ENCODE assay signal across 1 cellular context in the genomic region with DNA sequence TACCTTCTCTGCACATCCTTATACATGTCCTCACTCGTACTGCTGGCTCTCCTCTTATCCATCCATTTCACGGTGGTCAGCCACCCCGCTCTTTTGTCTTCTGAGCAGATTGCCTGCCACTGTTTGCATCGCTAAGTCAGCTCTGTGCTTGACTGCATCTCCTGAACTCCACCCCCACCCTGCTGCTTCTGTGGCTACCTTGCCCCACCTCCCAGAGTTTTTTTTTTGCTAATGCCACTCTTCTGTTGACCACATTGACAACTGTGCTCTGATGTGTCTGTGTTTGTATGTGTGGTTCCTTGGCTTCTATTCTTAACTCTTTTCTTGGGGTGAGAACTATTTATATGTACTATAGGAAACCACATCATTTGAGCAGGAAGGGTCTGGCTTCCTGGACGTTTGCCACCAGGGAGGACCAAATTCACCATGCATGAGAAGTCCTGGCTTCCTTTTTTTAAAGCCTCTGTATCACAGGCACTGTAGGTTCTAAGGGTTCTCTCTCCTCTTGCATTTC.
TF ChIP-seq lines count a peak whose summit lies in the region.

No MANE protein-coding gene starts in this region.

TF ChIP-seq in GM23338, 12 proteins besides CTCF, POLR2A, EP300 and RAD21 (continued from another document):
- TF ChIP-seq, protein P1, sequence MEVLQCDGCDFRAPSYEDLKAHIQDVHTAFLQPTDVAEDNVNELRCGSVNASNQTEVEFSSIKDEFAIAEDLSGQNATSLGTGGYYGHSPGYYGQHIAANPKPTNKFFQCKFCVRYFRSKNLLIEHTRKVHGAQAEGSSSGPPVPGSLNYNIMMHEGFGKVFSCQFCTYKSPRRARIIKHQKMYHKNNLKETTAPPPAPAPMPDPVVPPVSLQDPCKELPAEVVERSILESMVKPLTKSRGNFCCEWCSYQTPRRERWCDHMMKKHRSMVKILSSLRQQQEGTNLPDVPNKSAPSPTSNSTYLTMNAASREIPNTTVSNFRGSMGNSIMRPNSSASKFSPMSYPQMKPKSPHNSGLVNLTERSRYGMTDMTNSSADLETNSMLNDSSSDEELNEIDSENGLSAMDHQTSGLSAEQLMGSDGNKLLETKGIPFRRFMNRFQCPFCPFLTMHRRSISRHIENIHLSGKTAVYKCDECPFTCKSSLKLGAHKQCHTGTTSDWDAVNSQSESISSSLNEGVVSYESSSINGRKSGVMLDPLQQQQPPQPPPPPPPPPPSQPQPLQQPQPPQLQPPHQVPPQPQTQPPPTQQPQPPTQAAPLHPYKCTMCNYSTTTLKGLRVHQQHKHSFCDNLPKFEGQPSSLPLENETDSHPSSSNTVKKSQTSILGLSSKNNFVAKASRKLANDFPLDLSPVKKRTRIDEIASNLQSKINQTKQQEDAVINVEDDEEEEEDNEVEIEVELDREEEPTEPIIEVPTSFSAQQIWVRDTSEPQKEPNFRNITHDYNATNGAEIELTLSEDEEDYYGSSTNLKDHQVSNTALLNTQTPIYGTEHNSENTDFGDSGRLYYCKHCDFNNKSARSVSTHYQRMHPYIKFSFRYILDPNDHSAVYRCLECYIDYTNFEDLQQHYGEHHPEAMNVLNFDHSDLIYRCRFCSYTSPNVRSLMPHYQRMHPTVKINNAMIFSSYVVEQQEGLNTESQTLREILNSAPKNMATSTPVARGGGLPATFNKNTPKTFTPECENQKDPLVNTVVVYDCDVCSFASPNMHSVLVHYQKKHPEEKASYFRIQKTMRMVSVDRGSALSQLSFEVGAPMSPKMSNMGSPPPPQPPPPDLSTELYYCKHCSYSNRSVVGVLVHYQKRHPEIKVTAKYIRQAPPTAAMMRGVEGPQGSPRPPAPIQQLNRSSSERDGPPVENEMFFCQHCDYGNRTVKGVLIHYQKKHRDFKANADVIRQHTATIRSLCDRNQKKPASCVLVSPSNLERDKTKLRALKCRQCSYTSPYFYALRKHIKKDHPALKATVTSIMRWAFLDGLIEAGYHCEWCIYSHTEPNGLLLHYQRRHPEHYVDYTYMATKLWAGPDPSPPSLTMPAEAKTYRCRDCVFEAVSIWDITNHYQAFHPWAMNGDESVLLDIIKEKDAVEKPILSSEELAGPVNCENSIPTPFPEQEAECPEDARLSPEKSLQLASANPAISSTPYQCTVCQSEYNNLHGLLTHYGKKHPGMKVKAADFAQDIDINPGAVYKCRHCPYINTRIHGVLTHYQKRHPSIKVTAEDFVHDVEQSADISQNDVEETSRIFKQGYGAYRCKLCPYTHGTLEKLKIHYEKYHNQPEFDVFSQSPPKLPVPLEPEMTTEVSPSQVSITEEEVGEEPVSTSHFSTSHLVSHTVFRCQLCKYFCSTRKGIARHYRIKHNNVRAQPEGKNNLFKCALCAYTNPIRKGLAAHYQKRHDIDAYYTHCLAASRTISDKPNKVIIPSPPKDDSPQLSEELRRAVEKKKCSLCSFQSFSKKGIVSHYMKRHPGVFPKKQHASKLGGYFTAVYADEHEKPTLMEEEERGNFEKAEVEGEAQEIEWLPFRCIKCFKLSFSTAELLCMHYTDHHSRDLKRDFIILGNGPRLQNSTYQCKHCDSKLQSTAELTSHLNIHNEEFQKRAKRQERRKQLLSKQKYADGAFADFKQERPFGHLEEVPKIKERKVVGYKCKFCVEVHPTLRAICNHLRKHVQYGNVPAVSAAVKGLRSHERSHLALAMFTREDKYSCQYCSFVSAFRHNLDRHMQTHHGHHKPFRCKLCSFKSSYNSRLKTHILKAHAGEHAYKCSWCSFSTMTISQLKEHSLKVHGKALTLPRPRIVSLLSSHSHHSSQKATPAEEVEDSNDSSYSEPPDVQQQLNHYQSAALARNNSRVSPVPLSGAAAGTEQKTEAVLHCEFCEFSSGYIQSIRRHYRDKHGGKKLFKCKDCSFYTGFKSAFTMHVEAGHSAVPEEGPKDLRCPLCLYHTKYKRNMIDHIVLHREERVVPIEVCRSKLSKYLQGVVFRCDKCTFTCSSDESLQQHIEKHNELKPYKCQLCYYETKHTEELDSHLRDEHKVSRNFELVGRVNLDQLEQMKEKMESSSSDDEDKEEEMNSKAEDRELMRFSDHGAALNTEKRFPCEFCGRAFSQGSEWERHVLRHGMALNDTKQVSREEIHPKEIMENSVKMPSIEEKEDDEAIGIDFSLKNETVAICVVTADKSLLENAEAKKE (CRISPR knock-in tag; IDR thresholded peaks at IDR 0.05): 0 out of 2 replicates have a peak, but pooled peaks have one; percentile 25
- TF ChIP-seq CREB1 (CRISPR knock-in tag; IDR thresholded peaks at IDR 0.05; ENCODE audit: low read depth) (no peak), JUNB (IDR thresholded peaks at IDR 0.05; ENCODE audit: unreplicated experiment) (no peak), EZH2 (IDR thresholded peaks at IDR 0.05; ENCODE audit: low read depth, unreplicated experiment) (no peak)
